ENCODE assay signal across 9 cellular contexts in genomic region chr20:8131598-8132014, GRCh38. TPM values are rescaled to one million over a fixed set of nuclear protein-coding genes. Genes with fewer than 3 reads are reported as not detected.
DNase-seq lines count a peak whose midpoint lies in the region; ATAC-seq and TF ChIP-seq lines count a peak whose summit lies in the region.
"Had no signal": no experiment of that assay in that cellular context is flagged by ENCODE, and none has a peak within 500 bp of the region (broad histone marks: within the 10 kb centered on the region; RNA-seq: fewer than 3 reads in every experiment).

No MANE protein-coding gene starts in this region.

- no peaks in the 10 kb centered on the region for H3K36me3 Mint-ChIP-seq in memory B cell

- H2AFZ ChIP-seq in mammary epithelial cell (ENCODE audit: low read depth, low read length) = peak overlapping the region; percentile 72

- no peaks in the 10 kb centered on the region for H3K36me3 ChIP-seq in MG63
- H3K36me3 ChIP-seq in mammary epithelial cell (ENCODE audit: insufficient read depth, low read length) = no peaks in the 10 kb centered on the region
- no peaks in the 10 kb centered on the region for H3K36me3 ChIP-seq in aorta (ENCODE audit: control insufficient read depth in 1 of 2, insufficient read depth in 2 of 2, low read length in 1 of 2)

- no peak overlapping the region for H3K9ac ChIP-seq in mammary epithelial cell (ENCODE audit: insufficient read depth, low read length)

- no TSS peak for BruUV-seq in mammary epithelial cell (replicated peaks; lab: Mats Ljungman, UMichigan)

- no peaks in the 10 kb centered on the region for H3K9me3 Mint-ChIP-seq in memory B cell

- peaks cover 14% of the 10 kb centered on the region for H3K27me3 Mint-ChIP-seq in memory B cell

- intact Hi-C loops in mammary epithelial cell (cut with micrococcal nuclease) (loop anchor here (1.0 kb wide), 3 partner anchors 174 to 590 kb away; no protein-coding TSS in a partner anchor), aorta (cut with DNase I) (loop anchor here (5.0 to 10.0 kb wide), 2 partner anchors 256 to 593 kb away; no protein-coding TSS in a partner anchor)

- CTCF ChIA-PET in mammary epithelial cell (lab: Charles Lee; ENCODE audit: low non-redundant PET) = interaction anchor here (0.6 kb wide), 1 partner anchor 438 kb away, joined by 5 read pairs; no protein-coding TSS in a partner anchor

- dilution Hi-C loops in mammary epithelial cell (cut with HindIII; ENCODE audit: low sequenced_read_pairs) = loop anchor here (25.0 kb wide), 1 partner anchor 581 kb away; no protein-coding TSS in a partner anchor

- H3K9me3 ChIP-seq in MG63 (no peaks in the 10 kb centered on the region), mammary epithelial cell (replicated peaks; ENCODE audit: insufficient read depth, low read length) (no peaks in the 10 kb centered on the region), aorta (ENCODE audit: control insufficient read depth, low read length) (no peaks in the 10 kb centered on the region)

- H3K4me1 ChIP-seq in mammary epithelial cell (ENCODE audit: insufficient read depth, low read length) = peaks cover 10% of the 10 kb centered on the region
- H3K4me1 ChIP-seq in aorta (ENCODE audit: control insufficient read depth in 1 of 2, insufficient read depth in 2 of 2, low read length in 2 of 2) = no peaks in the 10 kb centered on the region

- H3K4me3 Mint-ChIP-seq in memory B cell = peak overlapping the region; percentile 75

- peak; percentile 30 for DNase-seq in AG10803 (ENCODE audit: low read depth)
- no peak for DNase-seq in MG63
- no peak for DNase-seq in mammary epithelial cell
- DNase-seq in memory B cell (ENCODE audit: low spot score in 2 of 2) = no peak
- DNase-seq in aorta = no peak
- no peak for DNase-seq in retina

- H4K20me1 ChIP-seq in mammary epithelial cell (ENCODE audit: insufficient read depth, low read length) = no peaks in the 10 kb centered on the region

- H3K4me2 ChIP-seq in mammary epithelial cell (ENCODE audit: insufficient read depth, low read depth, low read length) = peak overlapping the region; percentile 93

- WGBS in mammary epithelial cell (ENCODE audit: low coverage, missing lambda C conversion rate) = 0% methylated on average over 17 of the region's 18 CpGs
- 0 to 1% methylated on average over 18 of the region's 18 CpGs for WGBS in aorta, 2 donors

- H3K27ac ChIP-seq in mammary epithelial cell (ENCODE audit: insufficient read depth, low read depth, low read length) (no peak overlapping the region), aorta (ENCODE audit: low read depth in 1 of 2, low read length in 2 of 2) (no peak overlapping the region)
- H3K27ac ChIP-seq: epithelial cell of prostate had no signal

- H3K27me3 ChIP-seq in MG63 (peaks cover 7% of the 10 kb centered on the region; the same call in 1 of the 2 replicates), mammary epithelial cell (ENCODE audit: insufficient read depth, low read length) (peaks cover 9% of the 10 kb centered on the region), aorta (ENCODE audit: control insufficient read depth in 1 of 2, insufficient read depth in 2 of 2, low read length in 1 of 2) (no peaks in the 10 kb centered on the region)

- TF ChIP-seq CTCF in AG10803 (conservative IDR thresholded peaks at IDR 0.05; ENCODE audit: low read length) = no peak
- no peak for TF ChIP-seq CTCF in mammary epithelial cell (conservative IDR thresholded peaks at IDR 0.05 in 1 of 2, IDR thresholded peaks at IDR 0.05 in 1 of 2; ENCODE audit: extremely low read depth in 1 of 2, insufficient read depth in 1 of 2, low read depth in 1 of 2, low read length in 2 of 2)

- H3K4me3 ChIP-seq in AG10803 (ENCODE audit: low read length) (peak overlapping the region; percentile 66), MG63 (peak overlapping the region; percentile 60), mammary epithelial cell (replicated peaks in 1 of 3; ENCODE audit: insufficient read depth in 1 of 3, low read depth in 2 of 3, low read length in 3 of 3) (peak overlapping the region; percentile 16 to 50 (median 44)), aorta (ENCODE audit: low read length in 2 of 2) (no peak overlapping the region)

- ATAC-seq in GM19452 (IDR thresholded peaks at IDR 0.05; ENCODE audit: unreplicated experiment) (peak; percentile 8), memory B cell (ENCODE audit: low read depth) (no peak), aorta (ENCODE audit: low FRiP score) (peak; percentile 33), GM19324 (IDR thresholded peaks at IDR 0.05; ENCODE audit: low FRiP score, unreplicated experiment) (no peak)

- no peaks in the 10 kb centered on the region for H3K79me2 ChIP-seq in mammary epithelial cell (ENCODE audit: insufficient read depth, low read length)

- H3K4me1 Mint-ChIP-seq in memory B cell = peaks cover 2% of the 10 kb centered on the region

- in situ Hi-C loops in mammary epithelial cell (cut with MboI; ENCODE audit: low sequenced_read_pairs in 2 of 2) = loop anchor here in 1 of 2 donors (10.0 kb wide), 2 partner anchors 263 to 593 kb away; no protein-coding TSS in a partner anchor

- no peak overlapping the region for H3K27ac Mint-ChIP-seq in memory B cell

RNA-seq across cellular contexts. Expression of gene PLCB1, which starts 0.5 kb away (rescaled TPM):
- 11.8 and 16.0 TPM in 2 replicates for total RNA-seq in MG63 (2014; rRNA removed; shearing (Covaris generic); ENCODE audit: low replicate concordance)
- 1 to 10 TPM in 1 of 2 donors, under 1 TPM in 1; 0.31 to 3.3 TPM for total RNA-seq in mammary epithelial cell
- polyA plus RNA-seq in mammary epithelial cell = 2.1 TPM
- not detected for polyA minus RNA-seq in mammary epithelial cell
- total RNA-seq in aorta = 10 to 100 TPM; 10.7 to 35.0 TPM
- polyA plus RNA-seq in aorta = 1 to 10 TPM; 1.4 to 2.4 TPM

Comparison
In these comparisons a context has a peak if more than half of its experiments do, and no peak if none do; other contexts are left out.
1. H3K4me3 ChIP-seq: peak in AG10803 (single experiment), MG63 (single experiment) and mammary epithelial cell (3 of 3); none in aorta (0 of 2).
2. ATAC-seq: peak in GM19452 (single experiment) and aorta (single experiment); none in memory B cell (single experiment) and GM19324 (single experiment).